1 cellular context compared by ENCODE assay signal in the genomic region with DNA sequence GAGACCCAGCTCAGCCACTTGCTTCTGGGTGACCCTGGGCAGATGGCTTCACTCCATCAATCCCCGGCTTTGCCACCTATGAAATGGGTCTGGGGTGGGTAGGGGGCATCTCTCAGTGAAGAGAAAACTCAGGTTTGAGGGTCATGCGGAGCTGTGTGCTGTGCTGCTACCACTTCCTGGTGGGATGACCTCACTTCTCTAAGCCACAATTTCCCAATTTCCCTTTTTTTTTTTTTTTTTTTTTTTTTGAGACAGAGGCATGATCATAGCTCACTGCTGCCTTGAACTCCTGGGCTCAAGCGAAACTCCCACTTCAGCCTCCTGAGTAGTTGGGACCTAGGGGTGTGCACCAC.
TF ChIP-seq lines count a peak whose summit lies in the region.

No MANE protein-coding gene starts in this region.

TF ChIP-seq in GM23338, 12 proteins besides CTCF, POLR2A, EP300 and RAD21:
- no peak for TF ChIP-seq EZH2 (IDR thresholded peaks at IDR 0.05; ENCODE audit: low read depth, unreplicated experiment)
- no peak for TF ChIP-seq ZNF331 (CRISPR knock-in tag; IDR thresholded peaks at IDR 0.05; ENCODE audit: low read depth)
